ENCODE assay signal across 1 cellular context in the genomic region with DNA sequence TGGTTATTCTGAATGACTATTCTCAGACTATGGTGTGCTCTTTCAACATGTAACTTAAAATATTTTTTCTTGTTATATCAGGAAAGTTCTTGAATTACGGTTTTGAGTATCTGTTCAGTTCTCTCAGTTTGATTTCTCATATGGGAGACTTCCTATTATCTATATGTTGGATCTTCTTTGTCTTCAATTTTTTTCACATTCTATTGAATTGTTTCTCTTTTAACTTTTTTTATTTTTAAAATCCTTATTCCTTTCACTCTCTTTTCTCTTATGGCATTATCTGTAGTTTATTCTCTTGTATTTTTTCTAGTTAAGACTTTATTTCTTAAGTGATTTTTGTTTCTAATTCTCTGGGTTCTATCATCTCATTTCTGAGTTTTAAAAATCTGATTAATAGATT.
TF ChIP-seq lines count a peak whose summit lies in the region.

No MANE protein-coding gene starts in this region.

TF ChIP-seq in HepG2, 621 proteins besides CTCF, POLR2A, EP300 and RAD21 (continued from another document):
- TF ChIP-seq, protein P1, sequence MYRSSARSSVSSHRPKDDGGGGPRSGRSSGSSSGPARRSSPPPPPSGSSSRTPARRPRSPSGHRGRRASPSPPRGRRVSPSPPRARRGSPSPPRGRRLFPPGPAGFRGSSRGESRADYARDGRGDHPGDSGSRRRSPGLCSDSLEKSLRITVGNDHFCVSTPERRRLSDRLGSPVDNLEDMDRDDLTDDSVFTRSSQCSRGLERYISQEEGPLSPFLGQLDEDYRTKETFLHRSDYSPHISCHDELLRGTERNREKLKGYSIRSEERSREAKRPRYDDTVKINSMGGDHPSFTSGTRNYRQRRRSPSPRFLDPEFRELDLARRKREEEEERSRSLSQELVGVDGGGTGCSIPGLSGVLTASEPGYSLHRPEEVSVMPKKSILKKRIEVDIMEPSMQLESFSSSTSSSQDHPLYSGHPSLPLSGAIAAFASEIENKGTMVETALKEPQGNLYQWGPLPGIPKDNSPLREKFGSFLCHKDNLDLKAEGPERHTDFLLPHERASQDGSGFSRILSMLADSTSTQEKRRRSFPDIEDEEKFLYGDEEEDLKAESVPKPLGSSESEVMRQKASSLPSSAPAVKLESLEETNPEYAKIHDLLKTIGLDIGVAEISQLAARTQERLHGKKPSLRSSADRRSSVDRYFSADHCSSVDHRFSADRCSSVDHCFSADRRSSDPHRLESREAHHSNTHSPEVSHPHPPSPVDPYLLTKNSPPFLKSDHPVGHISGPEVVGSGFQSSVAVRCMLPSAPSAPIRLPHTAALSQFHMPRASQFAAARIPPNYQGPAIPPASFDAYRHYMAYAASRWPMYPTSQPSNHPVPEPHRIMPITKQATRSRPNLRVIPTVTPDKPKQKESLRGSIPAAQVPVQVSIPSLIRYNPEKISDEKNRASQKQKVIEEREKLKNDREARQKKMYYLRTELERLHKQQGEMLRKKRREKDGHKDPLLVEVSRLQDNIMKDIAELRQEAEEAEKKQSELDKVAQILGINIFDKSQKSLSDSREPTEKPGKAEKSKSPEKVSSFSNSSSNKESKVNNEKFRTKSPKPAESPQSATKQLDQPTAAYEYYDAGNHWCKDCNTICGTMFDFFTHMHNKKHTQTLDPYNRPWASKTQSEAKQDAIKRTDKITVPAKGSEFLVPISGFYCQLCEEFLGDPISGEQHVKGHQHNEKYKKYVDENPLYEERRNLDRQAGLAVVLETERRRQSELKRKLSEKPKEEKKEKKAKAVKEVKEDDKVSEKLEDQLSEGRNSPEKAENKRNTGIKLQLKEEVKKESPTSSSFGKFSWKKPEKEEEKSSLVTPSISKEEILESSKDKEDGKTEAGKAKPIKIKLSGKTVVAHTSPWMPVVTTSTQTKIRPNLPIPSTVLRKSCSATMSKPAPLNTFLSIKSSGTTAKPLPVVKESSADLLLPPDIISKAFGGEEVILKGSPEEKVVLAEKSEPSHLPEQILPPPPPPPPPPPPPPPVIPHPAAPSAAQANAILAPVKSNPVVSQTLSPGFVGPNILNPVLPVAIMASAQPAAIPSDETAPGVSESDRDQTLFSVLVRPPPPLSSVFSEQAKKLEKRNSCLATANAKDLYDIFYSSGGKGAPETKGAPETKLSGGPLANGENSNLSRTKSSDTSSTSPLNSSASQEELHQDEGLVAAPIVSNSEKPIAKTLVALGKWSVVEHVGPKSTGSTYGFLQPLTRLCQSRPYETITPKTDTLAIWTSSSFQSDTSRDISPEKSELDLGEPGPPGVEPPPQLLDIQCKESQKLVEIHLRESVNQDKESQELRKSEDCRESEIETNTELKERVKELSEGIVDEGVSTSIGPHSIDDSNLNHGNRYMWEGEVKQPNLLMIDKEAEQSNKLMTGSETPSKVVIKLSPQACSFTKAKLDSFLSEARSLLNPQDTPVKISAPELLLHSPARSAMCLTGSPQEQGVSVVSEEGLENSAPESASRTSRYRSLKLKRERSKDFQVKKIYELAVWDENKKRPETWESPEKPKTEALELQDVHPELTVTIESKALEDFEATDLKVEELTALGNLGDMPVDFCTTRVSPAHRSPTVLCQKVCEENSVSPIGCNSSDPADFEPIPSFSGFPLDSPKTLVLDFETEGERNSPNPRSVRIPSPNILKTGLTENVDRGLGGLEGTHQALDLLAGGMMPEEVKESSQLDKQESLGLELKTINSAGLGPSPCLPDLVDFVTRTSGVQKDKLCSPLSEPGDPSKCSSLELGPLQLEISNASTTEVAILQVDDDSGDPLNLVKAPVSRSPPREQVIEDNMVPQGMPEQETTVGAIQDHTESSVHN (CRISPR knock-in tag; IDR thresholded peaks at IDR 0.05): no peak
- TF ChIP-seq, protein P2, sequence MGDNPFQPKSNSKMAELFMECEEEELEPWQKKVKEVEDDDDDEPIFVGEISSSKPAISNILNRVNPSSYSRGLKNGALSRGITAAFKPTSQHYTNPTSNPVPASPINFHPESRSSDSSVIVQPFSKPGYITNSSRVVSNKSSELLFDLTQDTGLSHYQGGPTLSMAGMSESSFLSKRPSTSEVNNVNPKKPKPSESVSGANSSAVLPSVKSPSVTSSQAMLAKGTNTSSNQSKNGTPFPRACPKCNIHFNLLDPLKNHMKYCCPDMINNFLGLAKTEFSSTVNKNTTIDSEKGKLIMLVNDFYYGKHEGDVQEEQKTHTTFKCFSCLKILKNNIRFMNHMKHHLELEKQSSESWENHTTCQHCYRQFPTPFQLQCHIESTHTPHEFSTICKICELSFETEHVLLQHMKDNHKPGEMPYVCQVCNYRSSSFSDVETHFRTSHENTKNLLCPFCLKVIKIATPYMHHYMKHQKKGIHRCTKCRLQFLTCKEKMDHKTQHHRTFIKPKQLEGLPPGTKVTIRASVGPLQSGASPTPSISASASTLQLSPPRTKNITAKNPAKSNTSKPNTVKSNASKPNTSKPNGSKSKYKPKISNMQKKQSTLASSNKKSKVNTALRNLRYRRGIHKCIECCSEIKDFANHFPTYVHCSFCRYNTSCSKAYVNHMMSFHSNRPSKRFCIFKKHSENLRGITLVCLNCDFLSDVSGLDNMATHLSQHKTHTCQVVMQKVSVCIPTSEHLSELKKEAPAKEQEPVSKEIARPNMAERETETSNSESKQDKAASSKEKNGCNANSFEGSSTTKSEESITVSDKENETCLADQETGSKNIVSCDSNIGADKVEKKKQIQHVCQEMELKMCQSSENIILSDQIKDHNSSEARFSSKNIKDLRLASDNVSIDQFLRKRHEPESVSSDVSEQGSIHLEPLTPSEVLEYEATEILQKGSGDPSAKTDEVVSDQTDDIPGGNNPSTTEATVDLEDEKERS (CRISPR knock-in tag; IDR thresholded peaks at IDR 0.05): 0 out of 2 replicates have a peak, but pooled peaks have one; percentile 44
- TF ChIP-seq KLF6 (CRISPR knock-in tag; IDR thresholded peaks at IDR 0.05): no peak
